Comparison of ENCODE assay signal across 8 cellular contexts in the genomic region with DNA sequence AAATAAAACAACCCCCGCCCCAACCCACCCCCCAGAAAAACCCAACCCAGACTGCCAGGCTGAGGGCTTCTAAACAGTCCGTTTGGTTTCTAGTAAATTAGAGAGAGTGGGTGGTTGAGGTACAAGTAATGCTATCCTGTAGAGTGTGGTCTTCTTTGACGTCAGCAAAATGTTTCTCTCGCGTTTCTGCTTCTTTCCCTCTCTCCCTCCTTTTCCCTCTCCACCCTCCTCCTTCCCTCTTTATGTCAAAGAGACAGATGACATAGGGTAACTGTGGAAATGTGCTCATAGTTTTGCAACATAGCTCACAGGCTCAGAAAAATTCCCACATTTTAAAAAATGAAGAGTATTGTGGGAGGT.
DNase-seq lines count a peak whose midpoint lies in the region; ATAC-seq and TF ChIP-seq lines count a peak whose summit lies in the region.

No MANE protein-coding gene starts in this region.

- peak overlapping the region; percentile 41 for H3K4me3 ChIP-seq in Caco-2 (ENCODE audit: low read depth, low read length)
- H3K4me3 ChIP-seq in SJCRH30 = peak overlapping the region; percentile 49
- H3K4me3 ChIP-seq in fibroblast of mammary gland (ENCODE audit: control insufficient read depth, low read depth, low read length) = peak overlapping the region; percentile 13
- H3K4me3 ChIP-seq in mucosa of descending colon = no peak overlapping the region

- no peaks in the 10 kb centered on the region for H3K27me3 Mint-ChIP-seq in Caco-2 (ENCODE audit: insufficient read depth, unreplicated experiment)
- no peaks in the 10 kb centered on the region for H3K27me3 Mint-ChIP-seq in progenitor cell of endocrine pancreas

- H3K9me3 ChIP-seq in Caco-2 (no peaks in the 10 kb centered on the region), SJCRH30 (replicated peaks) (no peaks in the 10 kb centered on the region), mucosa of descending colon (no peaks in the 10 kb centered on the region)

- peak overlapping the region; percentile 94 for H3K27ac Mint-ChIP-seq in Caco-2 (ENCODE audit: unreplicated experiment)
- H3K27ac Mint-ChIP-seq in progenitor cell of endocrine pancreas = peak overlapping the region; percentile 96

- H3K36me3 ChIP-seq in Caco-2 (ENCODE audit: control insufficient read depth, insufficient read depth, low read length) = no peaks in the 10 kb centered on the region
- no peaks in the 10 kb centered on the region for H3K36me3 ChIP-seq in SJCRH30
- no peaks in the 10 kb centered on the region for H3K36me3 ChIP-seq in mucosa of descending colon (ENCODE audit: low read depth)

- H3K27me3 ChIP-seq in Caco-2 (replicated peaks; ENCODE audit: control insufficient read depth, insufficient read depth, low read length) (no peaks in the 10 kb centered on the region), SJCRH30 (no peaks in the 10 kb centered on the region)

- intact Hi-C loops in Caco-2 (cut with micrococcal nuclease; ENCODE audit: unreplicated experiment) = loop anchor here (2.0 kb wide), 1 partner anchor 472 kb away; no protein-coding TSS in a partner anchor
- intact Hi-C loops in posterior vena cava (cut with DNase I) = loop anchor here in 1 of 2 donors (10.0 kb wide), 1 partner anchor 466 kb away; no protein-coding TSS in a partner anchor
- intact Hi-C loops in mucosa of descending colon (cut with DNase I, micrococcal nuclease) = loop anchor here in 1 of 2 donors (10.0 kb wide), 1 partner anchor 246 kb away; no protein-coding TSS in a partner anchor

- POLR2A ChIA-PET in Caco-2 (lab: Charles Lee) = interaction anchor here (0.5 to 1.9 kb wide), 8 partner anchors 13 to 359 kb away, joined by 3 to 14 read pairs (median 5); no protein-coding TSS in a partner anchor

- TF ChIP-seq CTCF in Caco-2 (IDR thresholded peaks at IDR 0.05; ENCODE audit: insufficient read depth in 1 of 2, low read depth in 1 of 2, low read length in 1 of 2, severe bottlenecking in 1 of 2, unreplicated experiment in 1 of 2) (no peak), fibroblast of mammary gland (conservative IDR thresholded peaks at IDR 0.05; ENCODE audit: control insufficient read depth, insufficient read depth, low read depth, low read length) (no peak), progenitor cell of endocrine pancreas (IDR thresholded peaks at IDR 0.05; ENCODE audit: unreplicated experiment) (no peak), mucosa of descending colon (IDR thresholded peaks at IDR 0.05) (no peak)

- H3K9me3 Mint-ChIP-seq in Caco-2 (ENCODE audit: unreplicated experiment) (no peaks in the 10 kb centered on the region), progenitor cell of endocrine pancreas (ENCODE audit: low read depth) (no peaks in the 10 kb centered on the region)

- H3K4me1 Mint-ChIP-seq in Caco-2 (ENCODE audit: low read depth, unreplicated experiment) (peaks cover 57% of the 10 kb centered on the region), progenitor cell of endocrine pancreas (ENCODE audit: low read depth) (peaks cover 49% of the 10 kb centered on the region)

- H3K36me3 Mint-ChIP-seq in Caco-2 (ENCODE audit: insufficient read depth, unreplicated experiment) (peaks cover 15% of the 10 kb centered on the region), progenitor cell of endocrine pancreas (ENCODE audit: insufficient read depth) (no peaks in the 10 kb centered on the region)

- H3K4me1 ChIP-seq in Caco-2 (peaks cover 59% of the 10 kb centered on the region), SJCRH30 (peaks cover 34% of the 10 kb centered on the region), mucosa of descending colon (ENCODE audit: low read depth) (peaks cover 36% of the 10 kb centered on the region)

- ATAC-seq in HG03457 (IDR thresholded peaks at IDR 0.05; ENCODE audit: unreplicated experiment) = no peak
- no peak for ATAC-seq in mucosa of descending colon

- DNase-seq in Caco-2 = no peak
- DNase-seq in SJCRH30 = peak; percentile 34 to 67
- peak; percentile 99 for DNase-seq in fibroblast of mammary gland (ENCODE audit: low read depth)
- DNase-seq in progenitor cell of endocrine pancreas (ENCODE audit: low spot score, unreplicated experiment) = no peak
- no peak for DNase-seq in stimulated activated CD4-positive, alpha-beta T cell treated with anti-CD3 and anti-CD28 coated beads, Interleukin-4, amount 100 ng/mL, for 4 hours
- no peak for DNase-seq in posterior vena cava (ENCODE audit: low spot score)
- DNase-seq in mucosa of descending colon = no peak

- H3K27ac ChIP-seq in SJCRH30 = peak overlapping the region; percentile 95

- BruUV-seq in Caco-2 (replicated peaks; lab: Mats Ljungman, UMichigan) = TSS peak; percentile 4

- CTCF ChIA-PET in Caco-2 (lab: Charles Lee) = interaction anchor here (0.6 to 1.7 kb wide), 4 partner anchors 8 to 114 kb away, joined by 3 to 8 read pairs (median 4); no protein-coding TSS in a partner anchor

- H3K4me3 Mint-ChIP-seq in Caco-2 (ENCODE audit: unreplicated experiment) = peak overlapping the region; percentile 72
- peak overlapping the region; percentile 6 for H3K4me3 Mint-ChIP-seq in progenitor cell of endocrine pancreas (ENCODE audit: low read depth)

Comparison
In these comparisons a context has a peak if more than half of its experiments do, and no peak if none do; other contexts are left out.
1. DNase-seq: peak in SJCRH30 (2 of 2) and fibroblast of mammary gland (single experiment); none in Caco-2 (0 of 2), progenitor cell of endocrine pancreas (single experiment), stimulated activated CD4-positive, alpha-beta T cell treated with anti-CD3 and anti-CD28 coated beads, Interleukin-4, amount 100 ng/mL, for 4 hours (0 of 2), posterior vena cava (single experiment) and mucosa of descending colon (0 of 3).